In the genomic region with DNA sequence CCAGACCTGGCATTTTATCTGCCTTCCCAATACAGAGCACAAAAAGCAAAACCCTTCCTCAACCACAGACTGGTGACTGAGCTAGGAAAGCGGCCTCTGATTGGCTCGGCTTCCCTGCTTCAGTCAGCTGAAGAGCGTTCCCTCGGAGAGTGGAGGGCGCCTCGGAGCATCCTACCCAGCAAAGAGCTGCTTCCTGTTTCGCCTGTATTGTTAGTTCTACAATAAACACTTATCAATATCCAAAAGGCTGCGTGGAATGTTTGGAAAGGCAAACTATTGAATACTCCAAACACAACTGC, we compare ENCODE assay signal across 11 cellular contexts.
DNase-seq lines count a peak whose midpoint lies in the region; TF ChIP-seq lines count a peak whose summit lies in the region.
"Had no signal": no experiment of that assay in that cellular context is flagged by ENCODE, and none has a peak within 500 bp of the region (broad histone marks: within the 10 kb centered on the region; RNA-seq: fewer than 3 reads in every experiment).

No MANE protein-coding gene starts in this region.

- no peaks in the 10 kb centered on the region for H3K79me2 ChIP-seq in hepatocyte

- H3K27ac ChIP-seq in hepatocyte: no peak overlapping the region
- no peak overlapping the region for H3K27ac ChIP-seq in ascending aorta
- H3K27ac ChIP-seq: C4-2B had no signal

- H3K27me3 Mint-ChIP-seq in HFFc6 (ENCODE audit: insufficient read depth): peaks cover 30% of the 10 kb centered on the region

- H3K4me2 ChIP-seq in hepatocyte: peak overlapping the region; percentile 42

- H3K4me3 ChIP-seq in AG10803 (ENCODE audit: low read length) (no peak overlapping the region), hepatocyte (no peak overlapping the region), ascending aorta (peak overlapping the region in 1 of 2 donors; percentile 20)

- H3K4me1 Mint-ChIP-seq in HFFc6 (ENCODE audit: low read depth): no peaks in the 10 kb centered on the region

- DNase-seq in AG10803 (ENCODE audit: low read depth) (peak; percentile 3), MV-4-11 (lab: John Stamatoyannopoulos, UW) (peak; percentile 8), amygdala (lab: John Stamatoyannopoulos, UW) (peak in 49 of 56 donors; percentile 6 to 80 (median 52)), hepatocyte (ENCODE audit: low spot score) (peak; percentile 36), ascending aorta (ENCODE audit: low spot score in 2 of 2) (no peak), HFFc6 (no peak), kidney glomerular epithelial cell (lab: John Stamatoyannopoulos, UW) (no peak)
- DNase-seq in effector CD8-positive, alpha-beta T cell (lab: John Stamatoyannopoulos, UW): no peak

- H3K9me2 ChIP-seq in hepatocyte (replicated peaks; ENCODE audit: insufficient read depth): no peaks in the 10 kb centered on the region

- 24% methylated on average over 8 of the region's 8 CpGs for WGBS in hepatocyte (ENCODE audit: low lambda C conversion rate, missing lambda C conversion rate)

- H3K4me1 ChIP-seq in hepatocyte (ENCODE audit: insufficient read depth) (peaks cover 3% of the 10 kb centered on the region), ascending aorta (no peaks in the 10 kb centered on the region)

- intact Hi-C loops in ascending aorta (cut with DNase I): no loop called here

- TF ChIP-seq CTCF in AG10803 (conservative IDR thresholded peaks at IDR 0.05; ENCODE audit: low read length) (no peak), hepatocyte (IDR thresholded peaks at IDR 0.05; ENCODE audit: poor library complexity) (no peak), ascending aorta (IDR thresholded peaks at IDR 0.05) (no peak), HFFc6 (IDR thresholded peaks at IDR 0.05) (no peak)

- H3K36me3 ChIP-seq in hepatocyte (replicated peaks; ENCODE audit: insufficient read depth, low read depth) (no peaks in the 10 kb centered on the region), ascending aorta (no peaks in the 10 kb centered on the region)

- H3K4me3 Mint-ChIP-seq in HFFc6: no peak overlapping the region
- H3K4me3 Mint-ChIP-seq: mesothelial cell of epicardium; stimulated activated naive CD8-positive, alpha-beta T cell treated with anti-CD3 and anti-CD28 coated beads, Interleukin-15, Interleukin-2, amounts not matched to agents 100 ng/mL and 50 ng/mL, for 24 hours had no signal

- H3K9me3 ChIP-seq in hepatocyte (ENCODE audit: low read depth) (no peaks in the 10 kb centered on the region), ascending aorta (no peaks in the 10 kb centered on the region)

- no peaks in the 10 kb centered on the region for H3K9me3 Mint-ChIP-seq in HFFc6
- H3K9me3 Mint-ChIP-seq: mesothelial cell of epicardium; stimulated activated naive CD8-positive, alpha-beta T cell treated with anti-CD3 and anti-CD28 coated beads, Interleukin-15, Interleukin-2, amounts not matched to agents 100 ng/mL and 50 ng/mL, for 24 hours had no signal

- H3K36me3 Mint-ChIP-seq in HFFc6 (ENCODE audit: low read depth): no peaks in the 10 kb centered on the region
- H3K36me3 Mint-ChIP-seq: mesothelial cell of epicardium had no signal

- no peaks in the 10 kb centered on the region for H3K27me3 ChIP-seq in hepatocyte
- H3K27me3 ChIP-seq in ascending aorta: no peaks in the 10 kb centered on the region

- H3K27ac Mint-ChIP-seq in HFFc6: no peak overlapping the region
- H3K27ac Mint-ChIP-seq: mesothelial cell of epicardium; stimulated activated naive CD8-positive, alpha-beta T cell treated with anti-CD3 and anti-CD28 coated beads, Interleukin-15, Interleukin-2, amounts not matched to agents 100 ng/mL and 50 ng/mL, for 24 hours had no signal

- H4K20me1 ChIP-seq in hepatocyte (ENCODE audit: insufficient read depth, poor library complexity, severe bottlenecking): no peaks in the 10 kb centered on the region

- H2AFZ ChIP-seq in hepatocyte: peak overlapping the region; percentile 2

Comparison
In these comparisons a context has a peak if more than half of its experiments do, and no peak if none do; other contexts are left out.
1. DNase-seq: peak in AG10803 (single experiment), MV-4-11 (single experiment), amygdala (49 of 56) and hepatocyte (single experiment); none in effector CD8-positive, alpha-beta T cell (single experiment), ascending aorta (0 of 2), HFFc6 (single experiment) and kidney glomerular epithelial cell (single experiment).